8 cellular contexts compared by ENCODE assay signal in genomic region chr20:47915495-47915894, GRCh38.
"Had no signal": no experiment of that assay in that cellular context is flagged by ENCODE, and none has a peak within 500 bp of the region (broad histone marks: within the 10 kb centered on the region; RNA-seq: fewer than 3 reads in every experiment).

No MANE protein-coding gene starts in this region.

- ATAC-seq: GM12878 had no signal

- DNase-seq: GDM1, GF-D8 had no signal

- FAIRE-seq: G401.6, GM12878, GM12891, GM12892, GM18507, GM19239 had no signal

- H3K4me3 ChIP-seq: GM12878 had no signal
